10 cellular contexts compared by ENCODE assay signal in genomic region chr5:1883120-1883924, GRCh38. TPM values are rescaled to one million over a fixed set of nuclear protein-coding genes. Genes with fewer than 3 reads are reported as not detected.
DNase-seq lines count a peak whose midpoint lies in the region; ATAC-seq and TF ChIP-seq lines count a peak whose summit lies in the region.
"Had no signal": no experiment of that assay in that cellular context is flagged by ENCODE, and none has a peak within 500 bp of the region (broad histone marks: within the 10 kb centered on the region; RNA-seq: fewer than 3 reads in every experiment).

No MANE protein-coding gene starts in this region.

- no peak for TF ChIP-seq CTCF in parathyroid adenoma (IDR thresholded peaks at IDR 0.05)

- H3K9me3 ChIP-seq in ES-I3 (ENCODE audit: control insufficient read depth, insufficient read depth, low read length), result no peaks in the 10 kb centered on the region
- H3K9me3 ChIP-seq in parathyroid adenoma (ENCODE audit: control insufficient read depth, low read length), result no peaks in the 10 kb centered on the region
- no peaks in the 10 kb centered on the region for H3K9me3 ChIP-seq in naive thymus-derived CD4-positive, alpha-beta T cell (ENCODE audit: control insufficient read depth in 2 of 3, low read length in 3 of 3)

- peaks cover 0 to 11% (median 7%) of the 10 kb centered on the region in 7 donors for H3K4me1 Mint-ChIP-seq in naive thymus-derived CD4-positive, alpha-beta T cell

- peaks cover 0 to 2% (median 0%) of the 10 kb centered on the region in 11 donors for H3K9me3 Mint-ChIP-seq in naive thymus-derived CD4-positive, alpha-beta T cell

- ATAC-seq in esophagus mucosa (peak; percentile 66), HG02642 (IDR thresholded peaks at IDR 0.05; ENCODE audit: poor library complexity, unreplicated experiment) (no peak)
- ATAC-seq in naive thymus-derived CD4-positive, alpha-beta T cell, result no peak

- H3K27me3 ChIP-seq in parathyroid adenoma (ENCODE audit: control insufficient read depth, insufficient read depth, low read length), result peaks cover 12% of the 10 kb centered on the region
- no peaks in the 10 kb centered on the region for H3K27me3 ChIP-seq in naive thymus-derived CD4-positive, alpha-beta T cell (ENCODE audit: control insufficient read depth in 2 of 2, insufficient read depth in 2 of 2, low read length in 2 of 2)

- POLR2A ChIA-PET in naive thymus-derived CD4-positive, alpha-beta T cell (lab: Charles Lee), result no interaction called here

- H3K27ac Mint-ChIP-seq in naive thymus-derived CD4-positive, alpha-beta T cell, result no peak overlapping the region

- peak overlapping the region; percentile 26 for H3K4me3 ChIP-seq in parathyroid adenoma (ENCODE audit: low read depth, low read length)
- H3K4me3 ChIP-seq in naive thymus-derived CD4-positive, alpha-beta T cell (ENCODE audit: low read length), result no peak overlapping the region

- H3K79me2 ChIP-seq in parathyroid adenoma, result no peaks in the 10 kb centered on the region

- H3K27me3 Mint-ChIP-seq in naive thymus-derived CD4-positive, alpha-beta T cell, result peaks cover 35 to 57% (median 45%) of the 10 kb centered on the region in 5 donors

- peak overlapping the region; percentile 24 for H3K4me2 ChIP-seq in parathyroid adenoma (ENCODE audit: low read length)

- H3K4me3 Mint-ChIP-seq in naive thymus-derived CD4-positive, alpha-beta T cell, result peak overlapping the region in 5 of 10 donors; percentile 25 to 63 (median 33)

- no peak overlapping the region for H3K27ac ChIP-seq in parathyroid adenoma
- no peak overlapping the region for H3K27ac ChIP-seq in naive thymus-derived CD4-positive, alpha-beta T cell (ENCODE audit: low read depth, low read length)

- H3K4me1 ChIP-seq in ES-I3 (ENCODE audit: insufficient read depth, low read length), result no peaks in the 10 kb centered on the region; the same call in 1 of the 2 replicates
- H3K4me1 ChIP-seq in parathyroid adenoma, result peaks cover 3% of the 10 kb centered on the region
- no peaks in the 10 kb centered on the region for H3K4me1 ChIP-seq in naive thymus-derived CD4-positive, alpha-beta T cell (ENCODE audit: control insufficient read depth in 2 of 2, insufficient read depth in 2 of 2, low read length in 2 of 2)

- intact Hi-C loops in naive thymus-derived CD4-positive, alpha-beta T cell (cut with micrococcal nuclease), result loop anchor here in 1 of 2 donors (5.0 kb wide), 1 partner anchor 864 kb away; no protein-coding TSS in a partner anchor

- DNase-seq in NCI-H2171 (lab: John Stamatoyannopoulos, UW), result peak; percentile 63
- no peak for DNase-seq in naive thymus-derived CD4-positive, alpha-beta T cell
- DNase-seq in H4 (ENCODE audit: low spot score), result no peak
- no peak for DNase-seq in GF-D8 (lab: John Stamatoyannopoulos, UW)

- H3K9ac ChIP-seq in ES-I3 (ENCODE audit: low read depth, low read length) (peak overlapping the region; percentile 61; the same call in 1 of the 2 replicates), parathyroid adenoma (no peak overlapping the region)

- peaks cover 0 to 3% (median 0%) of the 10 kb centered on the region in 5 donors for H3K36me3 Mint-ChIP-seq in naive thymus-derived CD4-positive, alpha-beta T cell

- CTCF ChIA-PET in naive thymus-derived CD4-positive, alpha-beta T cell (lab: Charles Lee), result no interaction called here

- peak overlapping the region; percentile 53 for H2AFZ ChIP-seq in parathyroid adenoma

- H3K36me3 ChIP-seq in ES-I3 (ENCODE audit: insufficient read depth, low read length) (no peaks in the 10 kb centered on the region), parathyroid adenoma (ENCODE audit: control insufficient read depth, insufficient read depth, low read length) (no peaks in the 10 kb centered on the region)
- H3K36me3 ChIP-seq in naive thymus-derived CD4-positive, alpha-beta T cell (ENCODE audit: control insufficient read depth in 2 of 3, insufficient read depth in 3 of 3, low read length in 3 of 3), result no peaks in the 10 kb centered on the region

RNA-seq across cellular contexts. Expression of gene IRX4, which starts 0.6 kb away (rescaled TPM):
- 10.3 TPM for total RNA-seq in esophagus mucosa
- total RNA-seq in naive thymus-derived CD4-positive, alpha-beta T cell, result not detected
- polyA plus RNA-seq in naive thymus-derived CD4-positive, alpha-beta T cell, result not detected
- total RNA-seq in H4 (2014; rRNA removed; shearing (Covaris generic)), result not detected in 2 replicates
- total RNA-seq: HT1080; T-helper 2 cell treated with Interferon-gamma antibody and Interleukin-4, amounts not matched to agents 100 ng/mL and 5 ng/mL, for 36 hours had no signal

Comparison
In these comparisons a context has a peak if more than half of its experiments do, and no peak if none do; other contexts are left out.
1. RNA of gene IRX4, which starts 0.6 kb away (total RNA-seq): 10.3 TPM in esophagus mucosa (single experiment); not detected in naive thymus-derived CD4-positive, alpha-beta T cell and not detected in H4; every median in the first group is over 10 times any median in the second.